In the genomic region with DNA sequence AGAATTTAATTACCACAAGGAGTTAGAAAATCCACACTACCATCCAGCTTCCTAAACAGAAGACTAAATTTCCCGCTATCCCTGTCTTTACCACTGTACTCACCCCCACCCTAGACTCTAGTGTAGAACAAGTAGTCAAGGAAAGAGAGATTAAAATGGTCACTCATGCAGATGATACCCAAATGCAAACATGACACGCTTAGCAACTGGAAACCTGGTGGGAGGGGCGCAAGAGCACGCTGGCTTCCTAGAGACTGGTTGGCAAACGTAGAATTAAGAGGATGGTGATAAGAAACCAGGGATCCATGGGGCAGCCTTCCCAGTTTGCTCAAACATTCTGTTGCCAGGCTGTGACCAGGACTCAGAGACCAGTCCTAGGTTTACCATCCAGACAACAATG, we compare ENCODE assay signal across 2 cellular contexts.
TF ChIP-seq lines count a peak whose summit lies in the region.

No MANE protein-coding gene starts in this region.

TF ChIP-seq in SK-N-SH, 30 proteins besides CTCF, POLR2A, EP300 and RAD21 (continued from another document):
- TF ChIP-seq REST (IDR thresholded peaks at IDR 0.05; ENCODE audit: low read depth, low read length) (no peak), RFX5 (IDR thresholded peaks at IDR 0.05; ENCODE audit: low read length) (no peak)
- TF ChIP-seq, protein P1, sequence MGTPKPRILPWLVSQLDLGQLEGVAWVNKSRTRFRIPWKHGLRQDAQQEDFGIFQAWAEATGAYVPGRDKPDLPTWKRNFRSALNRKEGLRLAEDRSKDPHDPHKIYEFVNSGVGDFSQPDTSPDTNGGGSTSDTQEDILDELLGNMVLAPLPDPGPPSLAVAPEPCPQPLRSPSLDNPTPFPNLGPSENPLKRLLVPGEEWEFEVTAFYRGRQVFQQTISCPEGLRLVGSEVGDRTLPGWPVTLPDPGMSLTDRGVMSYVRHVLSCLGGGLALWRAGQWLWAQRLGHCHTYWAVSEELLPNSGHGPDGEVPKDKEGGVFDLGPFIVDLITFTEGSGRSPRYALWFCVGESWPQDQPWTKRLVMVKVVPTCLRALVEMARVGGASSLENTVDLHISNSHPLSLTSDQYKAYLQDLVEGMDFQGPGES (IDR thresholded peaks at IDR 0.05; ENCODE audit: low read depth, low read length), result no peak

TF ChIP-seq in SK-N-SH treated with all-trans-retinoic acid at 6 μM for 48 hours, 23 proteins besides CTCF, POLR2A, EP300 and RAD21 (continued from another document):
- TF ChIP-seq CREB5 (CRISPR knock-in tag; IDR thresholded peaks at IDR 0.05; ENCODE audit: low read depth) (no peak), PPARA (CRISPR knock-in tag; IDR thresholded peaks at IDR 0.05; ENCODE audit: borderline replicate concordance) (no peak), SNAI2 (CRISPR knock-in tag; IDR thresholded peaks at IDR 0.05) (no peak)
